8 cellular contexts compared by ENCODE assay signal in genomic region chr6:113306552-113307145, GRCh38.
DNase-seq lines count a peak whose midpoint lies in the region; ATAC-seq and TF ChIP-seq lines count a peak whose summit lies in the region.

No MANE protein-coding gene starts in this region.

- no peaks in the 10 kb centered on the region for H3K9me3 ChIP-seq in CD8-positive, alpha-beta memory T cell (ENCODE audit: low read length)
- H3K9me3 ChIP-seq in Panc1 (ENCODE audit: control insufficient read depth, insufficient read depth, low read depth, low read length), result no peaks in the 10 kb centered on the region

- no peaks in the 10 kb centered on the region for H3K36me3 Mint-ChIP-seq in CD8-positive, alpha-beta memory T cell
- no peaks in the 10 kb centered on the region for H3K36me3 Mint-ChIP-seq in stimulated activated naive B cell treated with anti-CD40 and anti-IgM and Interleukin-4, amounts not matched to agents 10 μg/mL and 1 μg/mL and 100 μg/mL, for 72 hours

- ATAC-seq in GM18907 (IDR thresholded peaks at IDR 0.05; ENCODE audit: unreplicated experiment) (peak; percentile 80), HG03064 (IDR thresholded peaks at IDR 0.05; ENCODE audit: low read depth, unreplicated experiment) (peak; percentile 88), Panc1 (peak; percentile 84)
- peak; percentile 88 to 90 for ATAC-seq in stimulated activated naive B cell treated with anti-CD40 and anti-IgM and Interleukin-4, amounts not matched to agents 10 μg/mL and 1 μg/mL and 100 μg/mL, for 72 hours (replicated peaks)

- in situ Hi-C loops in Panc1 (cut with HindIII; ENCODE audit: low pct_unique_long_range_greater_than_20kb, low sequenced_read_pairs), result no loop called here

- no TSS peak for BruUV-seq in Panc1 (replicated peaks; lab: Mats Ljungman, UMichigan)

- POLR2A ChIA-PET in CD8-positive, alpha-beta memory T cell (lab: Charles Lee), result no interaction called here
- POLR2A ChIA-PET in Panc1 (lab: Charles Lee), result no interaction called here

- no peaks in the 10 kb centered on the region for H3K27me3 Mint-ChIP-seq in CD8-positive, alpha-beta memory T cell
- no peaks in the 10 kb centered on the region for H3K27me3 Mint-ChIP-seq in stimulated activated naive B cell treated with anti-CD40 and anti-IgM and Interleukin-4, amounts not matched to agents 10 μg/mL and 1 μg/mL and 100 μg/mL, for 72 hours

- peak; percentile 82 for TF ChIP-seq CTCF in Panc1 (IDR thresholded peaks at IDR 0.05)

- H3K36me3 ChIP-seq in CD8-positive, alpha-beta memory T cell (ENCODE audit: insufficient read depth, low read length), result no peaks in the 10 kb centered on the region
- no peaks in the 10 kb centered on the region for H3K36me3 ChIP-seq in Panc1 (ENCODE audit: control insufficient read depth, insufficient read depth, low read length)

- H3K4me3 ChIP-seq in CD8-positive, alpha-beta memory T cell (ENCODE audit: low read length), result no peak overlapping the region
- H3K4me3 ChIP-seq in Panc1 (ENCODE audit: low read depth in 2 of 2, low read length in 2 of 2), result no peak overlapping the region

- H3K4me1 ChIP-seq in CD8-positive, alpha-beta memory T cell (ENCODE audit: insufficient read depth, low read length), result no peaks in the 10 kb centered on the region
- H3K4me1 ChIP-seq in Panc1 (ENCODE audit: control insufficient read depth, insufficient read depth, low read length), result no peaks in the 10 kb centered on the region

- peaks cover 0 to 4% (median 2%) of the 10 kb centered on the region in 5 donors for H3K9me3 Mint-ChIP-seq in CD8-positive, alpha-beta memory T cell
- H3K9me3 Mint-ChIP-seq in stimulated activated naive B cell treated with anti-CD40 and anti-IgM and Interleukin-4, amounts not matched to agents 10 μg/mL and 1 μg/mL and 100 μg/mL, for 72 hours, result no peaks in the 10 kb centered on the region

- peak in 3 of 5 donors; percentile 0 to 43 (median 6) for DNase-seq in CD8-positive, alpha-beta memory T cell
- peak; percentile 45 for DNase-seq in Panc1 (ENCODE audit: low read depth, low spot score)
- peak; percentile 33 for DNase-seq in astrocyte of the hippocampus (ENCODE audit: low read depth, low spot score)
- peak; percentile 79 for DNase-seq in kidney tubule cell (ENCODE audit: low spot score)
- DNase-seq in stimulated activated naive B cell treated with anti-CD40 and anti-IgM and Interleukin-4, amounts not matched to agents 10 μg/mL and 1 μg/mL and 100 μg/mL, for 72 hours, result peak; percentile 8
- DNase-seq in NCI-H2227 treated with DMSO at 0.1 percent for 48 hours (lab: John Stamatoyannopoulos, UW), result no peak

- H3K4me1 Mint-ChIP-seq in CD8-positive, alpha-beta memory T cell, result no peaks in the 10 kb centered on the region
- H3K4me1 Mint-ChIP-seq in stimulated activated naive B cell treated with anti-CD40 and anti-IgM and Interleukin-4, amounts not matched to agents 10 μg/mL and 1 μg/mL and 100 μg/mL, for 72 hours, result no peaks in the 10 kb centered on the region

- intact Hi-C loops in Panc1 (cut with micrococcal nuclease; ENCODE audit: unreplicated experiment), result no loop called here

- CTCF ChIA-PET in CD8-positive, alpha-beta memory T cell (lab: Charles Lee), result interaction anchor here (1.0 kb wide), 1 partner anchor 553 kb away, joined by 3 read pairs; no protein-coding TSS in a partner anchor
- CTCF ChIA-PET in Panc1 (lab: Charles Lee), result no interaction called here

- no peak overlapping the region for H3K27ac ChIP-seq in CD8-positive, alpha-beta memory T cell (ENCODE audit: low read depth, low read length)
- no peak overlapping the region for H3K27ac ChIP-seq in Panc1 (ENCODE audit: low read length)

- no peak overlapping the region for H3K27ac Mint-ChIP-seq in CD8-positive, alpha-beta memory T cell
- no peak overlapping the region for H3K27ac Mint-ChIP-seq in stimulated activated naive B cell treated with anti-CD40 and anti-IgM and Interleukin-4, amounts not matched to agents 10 μg/mL and 1 μg/mL and 100 μg/mL, for 72 hours

- no peak overlapping the region for H3K4me3 Mint-ChIP-seq in CD8-positive, alpha-beta memory T cell
- no peak overlapping the region for H3K4me3 Mint-ChIP-seq in stimulated activated naive B cell treated with anti-CD40 and anti-IgM and Interleukin-4, amounts not matched to agents 10 μg/mL and 1 μg/mL and 100 μg/mL, for 72 hours

- no peaks in the 10 kb centered on the region for H3K27me3 ChIP-seq in CD8-positive, alpha-beta memory T cell (ENCODE audit: insufficient read depth, low read length, poor library complexity, severe bottlenecking)
- H3K27me3 ChIP-seq in Panc1 (ENCODE audit: control insufficient read depth, insufficient read depth, low read length), result no peaks in the 10 kb centered on the region
